In the genomic region with DNA sequence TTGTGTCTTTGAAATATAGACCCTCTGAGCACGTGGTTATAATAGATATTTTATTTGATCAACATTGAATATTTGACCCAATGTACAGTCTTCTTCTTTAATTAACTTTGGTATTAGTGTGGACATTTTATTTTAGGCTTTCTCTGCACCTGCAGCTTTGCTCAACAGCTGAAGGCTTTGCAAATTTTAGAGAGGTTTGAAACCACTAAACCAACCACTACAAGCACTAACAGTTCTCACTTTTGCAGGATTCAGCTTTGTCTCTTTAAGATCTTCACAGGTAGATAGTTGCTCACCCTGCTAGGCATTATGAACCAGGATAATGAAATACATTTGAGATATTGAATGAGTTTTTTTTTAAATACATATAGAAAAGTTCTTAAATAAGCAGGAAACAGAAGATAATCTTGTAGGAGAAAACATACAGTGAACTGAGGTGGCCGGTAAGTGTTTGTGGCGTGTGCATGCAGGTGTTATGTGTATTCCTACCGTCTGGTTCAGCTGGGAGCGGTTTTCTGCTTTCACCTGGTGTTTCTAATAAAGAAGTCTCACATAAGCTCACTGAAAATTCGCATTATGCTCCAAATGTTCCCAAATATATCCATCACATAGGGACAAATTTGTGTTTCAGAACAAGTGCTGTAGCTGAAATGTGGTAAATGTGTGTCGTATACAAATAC, we compare ENCODE assay signal across 33 cellular contexts.
"Had no signal": no experiment of that assay in that cellular context is flagged by ENCODE, and none has a peak within 500 bp of the region (broad histone marks: within the 10 kb centered on the region; RNA-seq: fewer than 3 reads in every experiment).

No MANE protein-coding gene starts in this region.

- H3K9me3 Mint-ChIP-seq: activated B cell treated with CpG ODN at 0.5 μM for 24 hours; activated naive CD4-positive, alpha-beta T cell treated with anti-CD3 and anti-CD28 coated beads, Interleukin-2, amount 10 ng/mL, durations not matched to agents 7 days and 5 days; activated naive CD8-positive, alpha-beta T cell treated with anti-CD3 and anti-CD28 coated beads, Interleukin-2, amount 10 ng/mL, durations not matched to agents 7 days and 5 days; activated T-helper 1 cell treated with anti-CD3 and anti-CD28 coated beads, Interleukin-12 subunit alpha, Interleukin-12 subunit beta, Interleukin-2, Interleukin-4 antibody, amounts not matched to agents 30 ng/mL and 10 ng/mL and 1 ng/mL, durations not matched to agents 14 hours and 24 hours and 36 hours had no signal

- H3K36me3 Mint-ChIP-seq: activated CD8-positive, alpha-beta memory T cell treated with anti-CD3 and anti-CD28 coated beads, Interleukin-2, amount 10 ng/mL, durations not matched to agents 7 days and 5 days; activated naive CD4-positive, alpha-beta T cell treated with anti-CD3 and anti-CD28 coated beads, Interleukin-2, amount 10 ng/mL, durations not matched to agents 7 days and 5 days; activated naive CD8-positive, alpha-beta T cell treated with anti-CD3 and anti-CD28 coated beads, Interleukin-2, amount 10 ng/mL, durations not matched to agents 7 days and 5 days; brain had no signal

- H3K36me3 ChIP-seq: ascending aorta, breast epithelium, cardiac muscle cell, colonic mucosa, WERI-Rb-1 had no signal

- H3K4me1 Mint-ChIP-seq: activated B cell treated with CpG ODN at 0.5 μM for 24 hours; activated CD8-positive, alpha-beta memory T cell treated with anti-CD3 and anti-CD28 coated beads, Interleukin-2, amount 10 ng/mL, durations not matched to agents 7 days and 5 days; activated naive CD4-positive, alpha-beta T cell treated with anti-CD3 and anti-CD28 coated beads, Interleukin-2, amount 10 ng/mL, durations not matched to agents 7 days and 5 days; activated naive CD8-positive, alpha-beta T cell treated with anti-CD3 and anti-CD28 coated beads, Interleukin-2, amount 10 ng/mL, durations not matched to agents 7 days and 5 days; brain; endodermal cell had no signal

- H3K27ac Mint-ChIP-seq: activated B cell treated with CpG ODN at 0.5 μM for 24 hours; activated CD8-positive, alpha-beta memory T cell treated with anti-CD3 and anti-CD28 coated beads, Interleukin-2, amount 10 ng/mL, durations not matched to agents 7 days and 5 days; activated CD8-positive, alpha-beta T cell treated with anti-CD3 and anti-CD28 coated beads, Interleukin-2, amount 10 ng/mL, durations not matched to agents 7 days and 5 days; activated naive CD4-positive, alpha-beta T cell treated with anti-CD3 and anti-CD28 coated beads, Interleukin-2, amount 10 ng/mL, durations not matched to agents 7 days and 5 days; activated naive CD8-positive, alpha-beta T cell treated with anti-CD3 and anti-CD28 coated beads, Interleukin-2, amount 10 ng/mL, durations not matched to agents 7 days and 5 days; activated T-helper 1 cell treated with anti-CD3 and anti-CD28 coated beads, Interleukin-12 subunit alpha, Interleukin-12 subunit beta, Interleukin-2, Interleukin-4 antibody, amounts not matched to agents 30 ng/mL and 10 ng/mL and 1 ng/mL, durations not matched to agents 14 hours and 24 hours and 36 hours; activated T-helper 2 cell treated with anti-CD3 and anti-CD28 coated beads, Interferon-gamma antibody, Interleukin-2, Interleukin-4, amounts not matched to agents 10 μg/mL and 5 μg/mL and 100 μg/mL, durations not matched to agents 14 hours and 24 hours and 36 hours; brain; endodermal cell; T-helper 2 cell treated with Interferon-gamma antibody and Interleukin-4, amounts not matched to agents 5 μg/mL and 100 μg/mL, for 36 hours had no signal

- DNase-seq: activated B cell treated with CpG ODN at 0.5 μM for 24 hours; activated CD4-positive, alpha-beta T cell treated with anti-CD3 and anti-CD28 coated beads for 48 hours; activated CD4-positive, alpha-beta T cell treated with anti-CD3 and anti-CD28 coated beads, Interleukin-2, amount 50 U/mL, for 1 hour; activated CD4-positive, alpha-beta T cell treated with anti-CD3 and anti-CD28 coated beads, Interleukin-2, amount 50 U/mL, for 48 hours; activated CD8-positive, alpha-beta memory T cell treated with anti-CD3 and anti-CD28 coated beads, Interleukin-2, amount 10 ng/mL, durations not matched to agents 7 days and 5 days; activated CD8-positive, alpha-beta memory T cell treated with anti-CD3 and anti-CD28 coated beads, Interleukin-2, amount 50 U/mL, for 4 hours; activated CD8-positive, alpha-beta T cell treated with anti-CD3 and anti-CD28 coated beads, Interleukin-2, amount 10 ng/mL, durations not matched to agents 7 days and 5 days; activated gamma-delta T cell; activated naive CD4-positive, alpha-beta T cell; activated naive CD4-positive, alpha-beta T cell treated with anti-CD3 and anti-CD28 coated beads, Interleukin-2, amount 10 ng/mL, durations not matched to agents 7 days and 5 days; activated naive CD8-positive, alpha-beta T cell treated with anti-CD3 and anti-CD28 coated beads, Interleukin-2, amount 10 ng/mL, durations not matched to agents 7 days and 5 days; activated T-cell treated with anti-CD3 and anti-CD28 coated beads, Interleukin-2, amount 50 U/mL, for 1 hour; activated T-cell treated with anti-CD3 and anti-CD28 coated beads, Interleukin-2, amount 50 U/mL, for 48 hours; central memory CD4-positive, alpha-beta T cell; cerebellar nuclear complex; colonic mucosa; effector memory CD4-positive, alpha-beta T cell; endodermal cell; foreskin fibroblast; head of caudate nucleus; hippocampal formation; T1000; WERI-Rb-1 had no signal

- H3K4me3 ChIP-seq: ascending aorta, breast epithelium, cardiac muscle cell, colonic mucosa had no signal

- H3K27me3 ChIP-seq: ascending aorta, breast epithelium, cardiac muscle cell, colonic mucosa had no signal

- H3K9me3 ChIP-seq: breast epithelium, colonic mucosa had no signal

- H3K4me3 Mint-ChIP-seq: activated B cell treated with CpG ODN at 0.5 μM for 24 hours; activated CD8-positive, alpha-beta memory T cell treated with anti-CD3 and anti-CD28 coated beads, Interleukin-2, amount 10 ng/mL, durations not matched to agents 7 days and 5 days; activated CD8-positive, alpha-beta T cell treated with anti-CD3 and anti-CD28 coated beads, Interleukin-2, amount 10 ng/mL, durations not matched to agents 7 days and 5 days; activated naive CD4-positive, alpha-beta T cell treated with anti-CD3 and anti-CD28 coated beads, Interleukin-2, amount 10 ng/mL, durations not matched to agents 7 days and 5 days; activated naive CD8-positive, alpha-beta T cell treated with anti-CD3 and anti-CD28 coated beads, Interleukin-2, amount 10 ng/mL, durations not matched to agents 7 days and 5 days; activated T-helper 1 cell treated with anti-CD3 and anti-CD28 coated beads, Interleukin-12 subunit alpha, Interleukin-12 subunit beta, Interleukin-2, Interleukin-4 antibody, amounts not matched to agents 30 ng/mL and 10 ng/mL and 1 ng/mL, durations not matched to agents 14 hours and 24 hours and 36 hours; brain; endodermal cell; T-helper 2 cell treated with Interferon-gamma antibody and Interleukin-4, amounts not matched to agents 5 μg/mL and 100 μg/mL, for 36 hours had no signal

- ATAC-seq: activated CD4-positive, CD25-positive, alpha-beta regulatory T cell treated with anti-CD3 and anti-CD28 coated beads, Interleukin-2, amount 50 U/mL, for 24 hours; activated CD8-positive, alpha-beta memory T cell treated with anti-CD3 and anti-CD28 coated beads, Interleukin-2, amount 10 ng/mL, durations not matched to agents 7 days and 5 days; activated CD8-positive, alpha-beta T cell treated with anti-CD3 and anti-CD28 coated beads, Interleukin-2, amount 10 ng/mL, durations not matched to agents 7 days and 5 days; activated naive CD4-positive, alpha-beta T cell treated with anti-CD3 and anti-CD28 coated beads, Interleukin-2, amount 50 U/mL, for 72 hours; esophagus mucosa had no signal

- H3K4me1 ChIP-seq: ascending aorta, breast epithelium, colonic mucosa had no signal

- H3K27me3 Mint-ChIP-seq: activated B cell treated with CpG ODN at 0.5 μM for 24 hours; activated CD8-positive, alpha-beta memory T cell treated with anti-CD3 and anti-CD28 coated beads, Interleukin-2, amount 10 ng/mL, durations not matched to agents 7 days and 5 days; activated naive CD4-positive, alpha-beta T cell treated with anti-CD3 and anti-CD28 coated beads, Interleukin-2, amount 10 ng/mL, durations not matched to agents 7 days and 5 days; activated naive CD8-positive, alpha-beta T cell treated with anti-CD3 and anti-CD28 coated beads, Interleukin-2, amount 10 ng/mL, durations not matched to agents 7 days and 5 days; brain had no signal

- H3K27ac ChIP-seq: ascending aorta, breast epithelium, cardiac muscle cell, colonic mucosa, WERI-Rb-1 had no signal
